ENCODE assay signal across 1 cellular context in genomic region chr5:77143998-77144836, GRCh38.
TF ChIP-seq lines count a peak whose summit lies in the region.

No MANE protein-coding gene starts in this region.

TF ChIP-seq in HepG2, 621 proteins besides CTCF, POLR2A, EP300 and RAD21 (continued from another document and continues in another):
- TF ChIP-seq HIC2 (CRISPR knock-in tag; IDR thresholded peaks at IDR 0.05; ENCODE audit: low read depth) (no peak), NFKBIZ (CRISPR knock-in tag; IDR thresholded peaks at IDR 0.05) (no peak), ZNF142 (CRISPR knock-in tag; IDR thresholded peaks at IDR 0.05) (no peak), KLF6 (CRISPR knock-in tag; IDR thresholded peaks at IDR 0.05) (no peak), BRCA1 (CRISPR knock-in tag; IDR thresholded peaks at IDR 0.05) (no peak), ZNF800 (CRISPR knock-in tag; IDR thresholded peaks at IDR 0.05) (no peak), ZNF839 (CRISPR knock-in tag; IDR thresholded peaks at IDR 0.05; ENCODE audit: borderline replicate concordance) (no peak), U2AF1 (optimal IDR thresholded peaks at IDR 0.05; ENCODE audit: low read depth, low read length) (no peak), ZNF784 (CRISPR knock-in tag; IDR thresholded peaks at IDR 0.05; ENCODE audit: borderline replicate concordance) (no peak), RXRB (CRISPR knock-in tag; IDR thresholded peaks at IDR 0.05; ENCODE audit: borderline replicate concordance) (0 out of 2 replicates have a peak, but pooled peaks have one; percentile 22), MAX (IDR thresholded peaks at IDR 0.05) (no peak), PCBP2 (optimal IDR thresholded peaks at IDR 0.05; ENCODE audit: low read depth, low read length, poor library complexity, severe bottlenecking) (no peak), FOXO4 (CRISPR knock-in tag; conservative IDR thresholded peaks at IDR 0.05) (no peak), KDM2A (CRISPR knock-in tag; IDR thresholded peaks at IDR 0.05; ENCODE audit: borderline replicate concordance, low read depth) (peak; percentile 55; the same call in 1 of the 2 replicates), NFE2 (CRISPR knock-in tag; IDR thresholded peaks at IDR 0.05) (no peak), ZBTB40 (IDR thresholded peaks at IDR 0.05) (no peak), ZBTB40 (CRISPR knock-in tag; IDR thresholded peaks at IDR 0.05) (no peak), GLMP (CRISPR knock-in tag; IDR thresholded peaks at IDR 0.05; ENCODE audit: borderline replicate concordance) (no peak), RORA (CRISPR knock-in tag; IDR thresholded peaks at IDR 0.05) (no peak), CENPBD1 (CRISPR knock-in tag; IDR thresholded peaks at IDR 0.05; ENCODE audit: borderline replicate concordance, low read depth) (no peak), ZNF232 (CRISPR knock-in tag; IDR thresholded peaks at IDR 0.05; ENCODE audit: borderline replicate concordance) (no peak), CEBPZ (IDR thresholded peaks at IDR 0.05; ENCODE audit: low read length) (no peak), JUN (CRISPR knock-in tag; IDR thresholded peaks at IDR 0.05) (no peak), SAFB2 (CRISPR knock-in tag; IDR thresholded peaks at IDR 0.05; ENCODE audit: borderline replicate concordance, low read depth) (no peak)
